10 cellular contexts compared by ENCODE assay signal in genomic region chr14:95327558-95328374, GRCh38. TPM values are rescaled to one million over a fixed set of nuclear protein-coding genes. Genes with fewer than 3 reads are reported as not detected.
DNase-seq lines count a peak whose midpoint lies in the region; ATAC-seq, FAIRE-seq and TF ChIP-seq lines count a peak whose summit lies in the region.
"Had no signal": no experiment of that assay in that cellular context is flagged by ENCODE, and none has a peak within 500 bp of the region (broad histone marks: within the 10 kb centered on the region; RNA-seq: fewer than 3 reads in every experiment).

No MANE protein-coding gene starts in this region.

- intact Hi-C loops in GM12878 (cut with micrococcal nuclease; ENCODE audit: unreplicated experiment): loop anchor here (2.0 to 10.0 kb wide), 5 partner anchors 33 to 177 kb away; partner anchors contain the start of gene DICER1
- intact Hi-C loops in Caco-2 (cut with micrococcal nuclease; ENCODE audit: unreplicated experiment): no loop called here

- BruUV-seq in GM12878 (replicated peaks; lab: Mats Ljungman, UMichigan) (no TSS peak), Caco-2 (replicated peaks; lab: Mats Ljungman, UMichigan) (no TSS peak)

- DNase-seq in GM12878 (ENCODE audit: low read depth, low spot score) (peak; percentile 91), middle frontal gyrus (ENCODE audit: extremely low spot score, low spot score) (no peak), AG08395 (ENCODE audit: low spot score) (no peak), tibial nerve (ENCODE audit: low spot score in 2 of 2) (no peak), Caco-2 (no peak)

- peak overlapping the region; percentile 84 for H3K4me2 ChIP-seq in GM12878 (ENCODE audit: control insufficient read depth, insufficient read depth)

- no peak overlapping the region; the same call in 1 of the 2 replicates for H2AFZ ChIP-seq in GM12878 (ENCODE audit: control insufficient read depth, low read depth, low read length)

- peak; percentile 88 to 97 for TF ChIP-seq EP300 in GM12878 (IDR thresholded peaks at IDR 0.05; ENCODE audit: borderline replicate concordance in 1 of 2, control insufficient read depth in 1 of 2, low read depth in 2 of 2, low read length in 2 of 2)
- TF ChIP-seq EP300 in tibial nerve (IDR thresholded peaks at IDR 0.05): no peak

- no peaks in the 10 kb centered on the region for H4K20me1 ChIP-seq in GM12878 (ENCODE audit: control insufficient read depth, insufficient read depth)

- TF ChIP-seq POLR2A in GM12878 (IDR thresholded peaks at IDR 0.05; ENCODE audit: low read depth, low read length): 0 out of 2 replicates have a peak, but pooled peaks have one; percentile 50
- TF ChIP-seq POLR2A in tibial nerve (IDR thresholded peaks at IDR 0.05): no peak

- H3K27ac ChIP-seq in GM12878 (ENCODE audit: control insufficient read depth, insufficient read depth) (peak overlapping the region; percentile 77), tibial nerve (no peak overlapping the region)

- FAIRE-seq in GM12878 (lab: Jason Lieb, UNC): peak; percentile 96

- TF ChIP-seq RAD21 in GM12878 (IDR thresholded peaks at IDR 0.05; ENCODE audit: insufficient read depth, low read depth, low read length): peak; percentile 22; the same call in 1 of the 2 replicates

- in situ Hi-C loops in GM12878 (cut with MboI): no loop called here

- H3K36me3 ChIP-seq in GM12878 (ENCODE audit: control insufficient read depth in 2 of 2, insufficient read depth in 2 of 2, low read length in 1 of 2) (no peaks in the 10 kb centered on the region), tibial nerve (no peaks in the 10 kb centered on the region), Caco-2 (ENCODE audit: control insufficient read depth, insufficient read depth, low read length) (no peaks in the 10 kb centered on the region)

- RAD21 ChIA-PET in GM12878 (lab: Charles Lee; ENCODE audit: unreplicated experiment): interaction anchor here (0.7 to 2.5 kb wide), 22 partner anchors 8 to 232 kb away, joined by 3 to 29 read pairs (median 5); partner anchors contain the start of gene CLMN

- H3K27me3 ChIP-seq in GM12878 (replicated peaks in 1 of 2; ENCODE audit: control insufficient read depth in 2 of 2, insufficient read depth in 2 of 2, low read length in 1 of 2) (no peaks in the 10 kb centered on the region), tibial nerve (no peaks in the 10 kb centered on the region), Caco-2 (replicated peaks; ENCODE audit: control insufficient read depth, insufficient read depth, low read length) (no peaks in the 10 kb centered on the region)

- SMC1A ChIA-PET in GM12878 (lab: Charles Lee; ENCODE audit: uncharacterized antibody, unreplicated experiment): interaction anchor here (0.9 to 2.4 kb wide), 26 partner anchors 9 to 195 kb away, joined by 3 to 19 read pairs (median 4); partner anchors contain the start of gene CLMN

- H3K4me1 ChIP-seq in GM12878 (ENCODE audit: control insufficient read depth, insufficient read depth, low read length): peaks cover 22% of the 10 kb centered on the region
- H3K4me1 ChIP-seq in tibial nerve: peaks cover 0 to 11% (median 4%) of the 10 kb centered on the region in 4 donors
- no peaks in the 10 kb centered on the region for H3K4me1 ChIP-seq in Caco-2

- H3K9me3 ChIP-seq in GM12878 (replicated peaks; ENCODE audit: control insufficient read depth, insufficient read depth, low read length) (no peaks in the 10 kb centered on the region; the same call in 2 of the 3 replicates), tibial nerve (no peaks in the 10 kb centered on the region), Caco-2 (no peaks in the 10 kb centered on the region)

- WGBS in GM12878 (ENCODE audit: insufficient coverage, insufficient replicate concordance, low lambda C conversion rate, missing lambda C conversion rate): under 1% methylated on average over 13 of the region's 13 CpGs
- 82 to 86% methylated on average over 13 of the region's 13 CpGs for WGBS in tibial nerve, 2 donors

- no peaks in the 10 kb centered on the region for H3K27me3 Mint-ChIP-seq in Caco-2 (ENCODE audit: insufficient read depth, unreplicated experiment)

- peak overlapping the region; percentile 46; the same call in 1 of the 2 replicates for H3K4me3 ChIP-seq in GM12878
- no peak overlapping the region for H3K4me3 ChIP-seq in tibial nerve
- no peak overlapping the region for H3K4me3 ChIP-seq in Caco-2 (ENCODE audit: low read depth, low read length)

- no peaks in the 10 kb centered on the region for H3K36me3 Mint-ChIP-seq in Caco-2 (ENCODE audit: insufficient read depth, unreplicated experiment)
- H3K36me3 Mint-ChIP-seq: brain, mesothelial cell of epicardium had no signal

- H3K79me2 ChIP-seq in GM12878 (ENCODE audit: control insufficient read depth, insufficient read depth, low read length): no peaks in the 10 kb centered on the region

- POLR2A ChIA-PET in GM12878 (lab: Charles Lee) (interaction anchor here (0.9 to 3.4 kb wide), 10 partner anchors 9 to 173 kb away, joined by 3 to 21 read pairs (median 6); no protein-coding TSS in a partner anchor), Caco-2 (lab: Charles Lee) (no interaction called here)

- CTCF ChIA-PET in GM12878 (lab: Yijun Ruan, JAX): interaction anchor here (0.9 to 2.2 kb wide), 13 partner anchors 9 to 144 kb away, joined by 3 to 13 read pairs (median 4); no protein-coding TSS in a partner anchor
- CTCF ChIA-PET in Caco-2 (lab: Charles Lee): interaction anchor here (0.6 kb wide), 1 partner anchor 931 kb away, joined by 3 read pairs; no protein-coding TSS in a partner anchor

- no peak overlapping the region for H3K4me3 Mint-ChIP-seq in Caco-2 (ENCODE audit: unreplicated experiment)
- H3K4me3 Mint-ChIP-seq: mesothelial cell of epicardium had no signal

- no peaks in the 10 kb centered on the region for H3K4me1 Mint-ChIP-seq in Caco-2 (ENCODE audit: low read depth, unreplicated experiment)

- H3K9ac ChIP-seq in GM12878 (ENCODE audit: control insufficient read depth, insufficient read depth, low read length): peak overlapping the region; percentile 49

- TF ChIP-seq CTCF in GM12878 (IDR thresholded peaks at IDR 0.05 in 2 of 3, conservative IDR thresholded peaks at IDR 0.05 in 1 of 3; ENCODE audit: control insufficient read depth in 2 of 3, extremely low read depth in 1 of 3, insufficient read depth in 1 of 3, low read depth in 3 of 3, low read length in 3 of 3): no peak
- TF ChIP-seq CTCF in tibial nerve (IDR thresholded peaks at IDR 0.05): no peak
- no peak for TF ChIP-seq CTCF in Caco-2 (IDR thresholded peaks at IDR 0.05; ENCODE audit: insufficient read depth in 1 of 2, low read depth in 1 of 2, low read length in 1 of 2, severe bottlenecking in 1 of 2, unreplicated experiment in 1 of 2)

- no peaks in the 10 kb centered on the region for H3K9me3 Mint-ChIP-seq in Caco-2 (ENCODE audit: unreplicated experiment)

- peak; percentile 96 for ATAC-seq in GM18511 (IDR thresholded peaks at IDR 0.05; ENCODE audit: unreplicated experiment)
- peak; percentile 94 for ATAC-seq in GM21526 (IDR thresholded peaks at IDR 0.05; ENCODE audit: low FRiP score, unreplicated experiment)
- ATAC-seq in HG03175 (IDR thresholded peaks at IDR 0.05; ENCODE audit: unreplicated experiment): peak; percentile 97
- peak; percentile 96 for ATAC-seq in GM12878

- no peak overlapping the region for H3K27ac Mint-ChIP-seq in Caco-2 (ENCODE audit: unreplicated experiment)
- H3K27ac Mint-ChIP-seq: mesothelial cell of epicardium had no signal

TF ChIP-seq in GM12878, 131 proteins besides CTCF, POLR2A, EP300 and RAD21 (continues in another document):
- TF ChIP-seq NR2F1 (conservative IDR thresholded peaks at IDR 0.05) (peak; percentile 99), EGR1 (IDR thresholded peaks at IDR 0.05; ENCODE audit: borderline replicate concordance in 1 of 2, low read depth in 2 of 2, low read length in 2 of 2) (peak in 1 of 2 experiments; percentile 81; a peak in 2 of 3 replicates), EED (IDR thresholded peaks at IDR 0.05; ENCODE audit: low read depth) (peak; percentile 90), ZBED1 (IDR thresholded peaks at IDR 0.05; ENCODE audit: borderline replicate concordance) (peak; percentile 54), MYC (IDR thresholded peaks at IDR 0.05; ENCODE audit: insufficient read depth, insufficient read length, insufficient replicate concordance, low read length, severe bottlenecking) (no peak), ZSCAN29 (IDR thresholded peaks at IDR 0.05) (peak; percentile 95), WRNIP1 (IDR thresholded peaks at IDR 0.05; ENCODE audit: borderline replicate concordance, low read depth, low read length) (no peak), CBX3 (IDR thresholded peaks at IDR 0.05; ENCODE audit: borderline replicate concordance, low read depth) (no peak), ZNF217 (IDR thresholded peaks at IDR 0.05) (peak; percentile 100), BHLHE40 (IDR thresholded peaks at IDR 0.05; ENCODE audit: borderline replicate concordance in 1 of 2, low read depth in 2 of 2, low read length in 1 of 2) (peak in 1 of 2 experiments; percentile 74; a peak in 1 of 4 replicates), ZNF24 (IDR thresholded peaks at IDR 0.05) (peak; percentile 46), TCF12 (IDR thresholded peaks at IDR 0.05; ENCODE audit: low read depth, low read length) (peak; percentile 100), MYB (IDR thresholded peaks at IDR 0.05; ENCODE audit: borderline replicate concordance, low read depth, low read length) (peak; percentile 65; the same call in 1 of the 2 replicates), ATF7 (IDR thresholded peaks at IDR 0.05; ENCODE audit: low read depth) (peak; percentile 86), MEF2A (IDR thresholded peaks at IDR 0.05; ENCODE audit: insufficient read depth, low read depth, low read length) (peak; percentile 63)

RNA-seq across cellular contexts. Expression of gene CLMN, which starts 8.1 kb away (rescaled TPM):
- total RNA-seq in GM12878 (2013; cell fraction: nucleolus; rRNA removed): 113 and 120 TPM in 2 replicates
- total RNA-seq in GM12878 (2014; rRNA removed): 13.1 and 13.6 TPM in 2 replicates
- 19.9 and 20.3 TPM in 2 replicates for total RNA-seq in GM12878 (2014; rRNA removed; fragmentation: Illumina TruSeq; extraction: Trizol)
- 40.2 and 40.4 TPM in 2 replicates for total RNA-seq in GM12878 (2021)
- 7.5 TPM for polyA plus RNA-seq in GM12878 (2011; ENCODE audit: low read depth)
- polyA plus RNA-seq in GM12878 (2011; rRNA removed): 10.2 and 12.1 TPM in 2 replicates
- polyA plus RNA-seq in GM12878 (2011; cell fraction: cytosol; rRNA removed): 6.8 and 7.1 TPM in 2 replicates
- polyA plus RNA-seq in GM12878 (2011; cell fraction: nucleus; rRNA removed): 28.8 and 37.1 TPM in 2 replicates
- polyA plus RNA-seq in GM12878 (2012): 10.5 and 13.6 TPM in 2 replicates
- polyA plus RNA-seq in GM12878 (2014; fragmentation: Illumina TruSeq; extraction: Trizol): 21.0 and 24.3 TPM in 2 replicates
- 10 to 100 TPM in 1 of 2 experiments, 1 to 10 TPM in 1; 7.8 to 13.1 TPM for polyA plus RNA-seq in GM12878 (2014; fragmentation: Nextera tagmentation; extraction: Ambion mirVana)
- polyA plus RNA-seq in GM12878 (2014; rRNA removed): 15.6 and 16.8 TPM in 2 replicates
- 10 to 100 TPM; 26.1 to 49.3 TPM for polyA plus RNA-seq in GM12878 (2016; fragmentation: Nextera tagmentation; extraction: Ambion mirVana)
- 8.2 and 11.1 TPM in 2 replicates for polyA minus RNA-seq in GM12878 (2011; rRNA and poly(A)+ RNA removed)
- polyA minus RNA-seq in GM12878 (2011; cell fraction: cytosol; rRNA and poly(A)+ RNA removed): 3.2 and 4.5 TPM in 2 replicates
- polyA minus RNA-seq in GM12878 (2011; cell fraction: nucleus; rRNA and poly(A)+ RNA removed): 11.0 and 12.8 TPM in 2 replicates
- total RNA-seq in tibial nerve: 10 to 100 TPM; 31.2 to 49.8 (median 40.9) TPM
- total RNA-seq in Caco-2 (2022): 5.2 and 6.7 TPM in 2 replicates
